In the genomic region with DNA sequence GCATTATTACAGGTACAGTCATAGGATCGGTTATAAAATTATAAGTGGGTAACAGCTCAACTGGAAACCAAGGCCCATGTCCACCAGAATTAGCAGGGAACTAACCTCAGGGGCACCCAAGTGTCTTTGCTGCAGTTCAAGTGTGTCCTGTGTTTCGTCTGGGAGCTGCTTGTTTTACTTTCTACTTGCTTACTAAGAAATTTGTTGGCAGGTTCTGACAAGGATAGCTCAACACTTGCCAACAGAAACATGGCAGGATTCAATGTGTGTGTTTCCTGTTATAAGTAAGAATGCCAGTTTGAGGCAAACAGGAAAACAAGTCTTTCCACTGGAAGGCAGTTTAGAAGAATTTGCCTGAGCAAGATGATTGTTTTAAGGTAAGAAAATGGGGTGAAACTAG, we compare ENCODE assay signal across 15 cellular contexts.
A peak's percentile ranks its signal among the peaks of the same experiment; 100 is the strongest.
DNase-seq lines count a peak whose midpoint lies in the region; ATAC-seq and TF ChIP-seq lines count a peak whose summit lies in the region.
"Had no signal": no experiment of that assay in that cellular context is flagged by ENCODE, and none has a peak within 500 bp of the region (broad histone marks: within the 10 kb centered on the region; RNA-seq: fewer than 3 reads in every experiment).

No MANE protein-coding gene starts in this region.

- no peak for TF ChIP-seq CTCF in GM23338 (conservative IDR thresholded peaks at IDR 0.05; ENCODE audit: low read depth in 2 of 2)
- TF ChIP-seq CTCF in MCF 10A (IDR thresholded peaks at IDR 0.05; ENCODE audit: unreplicated experiment) = no peak

- H3K4me3 Mint-ChIP-seq in GM23338 (no peak overlapping the region), MCF 10A (ENCODE audit: unreplicated experiment) (no peak overlapping the region)

- intact Hi-C loops in MCF 10A (cut with micrococcal nuclease) = no loop called here

- H3K4me1 ChIP-seq in GM23338 (ENCODE audit: insufficient read depth) = peaks cover 17% of the 10 kb centered on the region
- H3K4me1 ChIP-seq: psoas muscle, uterus had no signal

- DNase-seq in GM23338 (ENCODE audit: low spot score) (no peak), MCF 10A (ENCODE audit: unreplicated experiment) (peak; percentile 47), fibroblast of the conjunctiva (ENCODE audit: low read depth) (peak; percentile 65), putamen (ENCODE audit: low spot score) (peak; percentile 38), NCI-H82 (lab: John Stamatoyannopoulos, UW) (no peak), hippocampal formation (lab: John Stamatoyannopoulos, UW) (no peak)
- no peak for DNase-seq in stimulated activated naive CD8-positive, alpha-beta T cell treated with anti-CD3 and anti-CD28 coated beads, Interleukin-15, Interleukin-2, amounts not matched to agents 100 U/mL and 50 U/mL, for 24 hours
- DNase-seq: activated CD8-positive, alpha-beta memory T cell treated with anti-CD3 and anti-CD28 coated beads for 24 hours; activated gamma-delta T cell treated with Interleukin-2 at 50 U/mL for 16 hours; central memory CD4-positive, alpha-beta T cell; esophagus squamous epithelium; psoas muscle; uterus had no signal

- no peak overlapping the region for H3K4me3 ChIP-seq in GM23338
- H3K4me3 ChIP-seq: esophagus squamous epithelium, psoas muscle, uterus had no signal

- peaks cover 14% of the 10 kb centered on the region for H3K27me3 Mint-ChIP-seq in GM23338 (ENCODE audit: insufficient read depth, low read depth, poor library complexity)
- H3K27me3 Mint-ChIP-seq in MCF 10A (ENCODE audit: insufficient read depth, unreplicated experiment) = no peaks in the 10 kb centered on the region

- H3K9me3 Mint-ChIP-seq in GM23338 = no peaks in the 10 kb centered on the region
- H3K9me3 Mint-ChIP-seq in MCF 10A (ENCODE audit: unreplicated experiment) = no peaks in the 10 kb centered on the region
- H3K9me3 Mint-ChIP-seq: IgD-negative memory B cell had no signal

- peaks cover 38% of the 10 kb centered on the region for H3K27me3 ChIP-seq in GM23338 (ENCODE audit: insufficient read depth)
- H3K27me3 ChIP-seq: esophagus squamous epithelium, uterus had no signal

- peaks cover 5% of the 10 kb centered on the region; the same call in 1 of the 2 replicates for H3K9me2 ChIP-seq in GM23338 (ENCODE audit: insufficient read depth)

- peak overlapping the region; percentile 35; the same call in 1 of the 2 replicates for H3K4me2 ChIP-seq in GM23338

- CTCF ChIA-PET in MCF 10A (lab: Yijun Ruan, JAX) = interaction anchor here (0.5 kb wide), 1 partner anchor 1207 kb away, joined by 3 read pairs; no protein-coding TSS in a partner anchor

- 0 out of 2 replicates have a peak, but pooled peaks cover 3% of the 10 kb centered on the region for H4K20me1 ChIP-seq in GM23338 (replicated peaks; ENCODE audit: insufficient read depth)

- no peaks in the 10 kb centered on the region for H3K36me3 Mint-ChIP-seq in GM23338 (ENCODE audit: low read depth)
- no peaks in the 10 kb centered on the region for H3K36me3 Mint-ChIP-seq in MCF 10A (ENCODE audit: insufficient read depth, unreplicated experiment)

- BruUV-seq in MCF 10A (replicated peaks; lab: Mats Ljungman, UMichigan) = no TSS peak

- H2AFZ ChIP-seq in GM23338 = no peak overlapping the region

- no peak overlapping the region for H3K27ac ChIP-seq in GM23338 (ENCODE audit: low read depth)
- H3K27ac ChIP-seq: psoas muscle had no signal

- ATAC-seq in GM23338 (no peak), HG03469 (IDR thresholded peaks at IDR 0.05; ENCODE audit: unreplicated experiment) (no peak)
- ATAC-seq in stimulated activated naive CD8-positive, alpha-beta T cell treated with anti-CD3 and anti-CD28 coated beads, Interleukin-15, Interleukin-2, amounts not matched to agents 100 U/mL and 50 U/mL, for 24 hours = no peak

- H3K79me2 ChIP-seq in GM23338 (replicated peaks; ENCODE audit: insufficient read depth) = no peaks in the 10 kb centered on the region

- peaks cover 44% of the 10 kb centered on the region for H3K4me1 Mint-ChIP-seq in GM23338
- no peaks in the 10 kb centered on the region for H3K4me1 Mint-ChIP-seq in MCF 10A (ENCODE audit: insufficient read depth, unreplicated experiment)

- H3K27ac Mint-ChIP-seq in GM23338 (no peak overlapping the region), MCF 10A (ENCODE audit: low read depth, unreplicated experiment) (no peak overlapping the region)

- no peaks in the 10 kb centered on the region for H3F3A ChIP-seq in GM23338 (replicated peaks; ENCODE audit: low read depth)

- H3K36me3 ChIP-seq in GM23338 (ENCODE audit: insufficient read depth) = no peaks in the 10 kb centered on the region
- H3K36me3 ChIP-seq: esophagus squamous epithelium, uterus had no signal

- POLR2A ChIA-PET in MCF 10A (lab: Yijun Ruan, JAX) = interaction anchor here (0.7 to 0.8 kb wide), 2 partner anchors 11 to 612 kb away, joined by 3 read pairs; no protein-coding TSS in a partner anchor

TF ChIP-seq in GM23338, 12 proteins besides CTCF, POLR2A, EP300 and RAD21 (continues in another document):
- TF ChIP-seq, protein P1, sequence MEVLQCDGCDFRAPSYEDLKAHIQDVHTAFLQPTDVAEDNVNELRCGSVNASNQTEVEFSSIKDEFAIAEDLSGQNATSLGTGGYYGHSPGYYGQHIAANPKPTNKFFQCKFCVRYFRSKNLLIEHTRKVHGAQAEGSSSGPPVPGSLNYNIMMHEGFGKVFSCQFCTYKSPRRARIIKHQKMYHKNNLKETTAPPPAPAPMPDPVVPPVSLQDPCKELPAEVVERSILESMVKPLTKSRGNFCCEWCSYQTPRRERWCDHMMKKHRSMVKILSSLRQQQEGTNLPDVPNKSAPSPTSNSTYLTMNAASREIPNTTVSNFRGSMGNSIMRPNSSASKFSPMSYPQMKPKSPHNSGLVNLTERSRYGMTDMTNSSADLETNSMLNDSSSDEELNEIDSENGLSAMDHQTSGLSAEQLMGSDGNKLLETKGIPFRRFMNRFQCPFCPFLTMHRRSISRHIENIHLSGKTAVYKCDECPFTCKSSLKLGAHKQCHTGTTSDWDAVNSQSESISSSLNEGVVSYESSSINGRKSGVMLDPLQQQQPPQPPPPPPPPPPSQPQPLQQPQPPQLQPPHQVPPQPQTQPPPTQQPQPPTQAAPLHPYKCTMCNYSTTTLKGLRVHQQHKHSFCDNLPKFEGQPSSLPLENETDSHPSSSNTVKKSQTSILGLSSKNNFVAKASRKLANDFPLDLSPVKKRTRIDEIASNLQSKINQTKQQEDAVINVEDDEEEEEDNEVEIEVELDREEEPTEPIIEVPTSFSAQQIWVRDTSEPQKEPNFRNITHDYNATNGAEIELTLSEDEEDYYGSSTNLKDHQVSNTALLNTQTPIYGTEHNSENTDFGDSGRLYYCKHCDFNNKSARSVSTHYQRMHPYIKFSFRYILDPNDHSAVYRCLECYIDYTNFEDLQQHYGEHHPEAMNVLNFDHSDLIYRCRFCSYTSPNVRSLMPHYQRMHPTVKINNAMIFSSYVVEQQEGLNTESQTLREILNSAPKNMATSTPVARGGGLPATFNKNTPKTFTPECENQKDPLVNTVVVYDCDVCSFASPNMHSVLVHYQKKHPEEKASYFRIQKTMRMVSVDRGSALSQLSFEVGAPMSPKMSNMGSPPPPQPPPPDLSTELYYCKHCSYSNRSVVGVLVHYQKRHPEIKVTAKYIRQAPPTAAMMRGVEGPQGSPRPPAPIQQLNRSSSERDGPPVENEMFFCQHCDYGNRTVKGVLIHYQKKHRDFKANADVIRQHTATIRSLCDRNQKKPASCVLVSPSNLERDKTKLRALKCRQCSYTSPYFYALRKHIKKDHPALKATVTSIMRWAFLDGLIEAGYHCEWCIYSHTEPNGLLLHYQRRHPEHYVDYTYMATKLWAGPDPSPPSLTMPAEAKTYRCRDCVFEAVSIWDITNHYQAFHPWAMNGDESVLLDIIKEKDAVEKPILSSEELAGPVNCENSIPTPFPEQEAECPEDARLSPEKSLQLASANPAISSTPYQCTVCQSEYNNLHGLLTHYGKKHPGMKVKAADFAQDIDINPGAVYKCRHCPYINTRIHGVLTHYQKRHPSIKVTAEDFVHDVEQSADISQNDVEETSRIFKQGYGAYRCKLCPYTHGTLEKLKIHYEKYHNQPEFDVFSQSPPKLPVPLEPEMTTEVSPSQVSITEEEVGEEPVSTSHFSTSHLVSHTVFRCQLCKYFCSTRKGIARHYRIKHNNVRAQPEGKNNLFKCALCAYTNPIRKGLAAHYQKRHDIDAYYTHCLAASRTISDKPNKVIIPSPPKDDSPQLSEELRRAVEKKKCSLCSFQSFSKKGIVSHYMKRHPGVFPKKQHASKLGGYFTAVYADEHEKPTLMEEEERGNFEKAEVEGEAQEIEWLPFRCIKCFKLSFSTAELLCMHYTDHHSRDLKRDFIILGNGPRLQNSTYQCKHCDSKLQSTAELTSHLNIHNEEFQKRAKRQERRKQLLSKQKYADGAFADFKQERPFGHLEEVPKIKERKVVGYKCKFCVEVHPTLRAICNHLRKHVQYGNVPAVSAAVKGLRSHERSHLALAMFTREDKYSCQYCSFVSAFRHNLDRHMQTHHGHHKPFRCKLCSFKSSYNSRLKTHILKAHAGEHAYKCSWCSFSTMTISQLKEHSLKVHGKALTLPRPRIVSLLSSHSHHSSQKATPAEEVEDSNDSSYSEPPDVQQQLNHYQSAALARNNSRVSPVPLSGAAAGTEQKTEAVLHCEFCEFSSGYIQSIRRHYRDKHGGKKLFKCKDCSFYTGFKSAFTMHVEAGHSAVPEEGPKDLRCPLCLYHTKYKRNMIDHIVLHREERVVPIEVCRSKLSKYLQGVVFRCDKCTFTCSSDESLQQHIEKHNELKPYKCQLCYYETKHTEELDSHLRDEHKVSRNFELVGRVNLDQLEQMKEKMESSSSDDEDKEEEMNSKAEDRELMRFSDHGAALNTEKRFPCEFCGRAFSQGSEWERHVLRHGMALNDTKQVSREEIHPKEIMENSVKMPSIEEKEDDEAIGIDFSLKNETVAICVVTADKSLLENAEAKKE (CRISPR knock-in tag; IDR thresholded peaks at IDR 0.05) = no peak
- TF ChIP-seq ZNF114 (CRISPR knock-in tag; IDR thresholded peaks at IDR 0.05) = no peak
- TF ChIP-seq ZNF331 (CRISPR knock-in tag; IDR thresholded peaks at IDR 0.05; ENCODE audit: low read depth) = no peak
- TF ChIP-seq EZH2phosphoT487 (IDR thresholded peaks at IDR 0.05; ENCODE audit: unreplicated experiment) = no peak
- TF ChIP-seq POLR2AphosphoS5 (IDR thresholded peaks at IDR 0.05; ENCODE audit: low read depth) = no peak
- TF ChIP-seq, protein P2, sequence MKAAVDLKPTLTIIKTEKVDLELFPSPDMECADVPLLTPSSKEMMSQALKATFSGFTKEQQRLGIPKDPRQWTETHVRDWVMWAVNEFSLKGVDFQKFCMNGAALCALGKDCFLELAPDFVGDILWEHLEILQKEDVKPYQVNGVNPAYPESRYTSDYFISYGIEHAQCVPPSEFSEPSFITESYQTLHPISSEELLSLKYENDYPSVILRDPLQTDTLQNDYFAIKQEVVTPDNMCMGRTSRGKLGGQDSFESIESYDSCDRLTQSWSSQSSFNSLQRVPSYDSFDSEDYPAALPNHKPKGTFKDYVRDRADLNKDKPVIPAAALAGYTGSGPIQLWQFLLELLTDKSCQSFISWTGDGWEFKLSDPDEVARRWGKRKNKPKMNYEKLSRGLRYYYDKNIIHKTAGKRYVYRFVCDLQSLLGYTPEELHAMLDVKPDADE (IDR thresholded peaks at IDR 0.05) = no peak
- TF ChIP-seq STAT1 (IDR thresholded peaks at IDR 0.05; ENCODE audit: unreplicated experiment) = no peak
- no peak for TF ChIP-seq NANOG (IDR thresholded peaks at IDR 0.05; ENCODE audit: borderline replicate concordance)
- no peak for TF ChIP-seq EZH2 (IDR thresholded peaks at IDR 0.05; ENCODE audit: low read depth, unreplicated experiment)

Comparison
In these comparisons a context has a peak if more than half of its experiments do, and no peak if none do; other contexts are left out.
1. DNase-seq: peak in MCF 10A (single experiment), fibroblast of the conjunctiva (single experiment) and putamen (single experiment); none in GM23338 (single experiment), stimulated activated naive CD8-positive, alpha-beta T cell treated with anti-CD3 and anti-CD28 coated beads, Interleukin-15, Interleukin-2, amounts not matched to agents 100 U/mL and 50 U/mL, for 24 hours (single experiment), NCI-H82 (single experiment) and hippocampal formation (0 of 2).